ENCODE assay signal across 8 cellular contexts in the genomic region with DNA sequence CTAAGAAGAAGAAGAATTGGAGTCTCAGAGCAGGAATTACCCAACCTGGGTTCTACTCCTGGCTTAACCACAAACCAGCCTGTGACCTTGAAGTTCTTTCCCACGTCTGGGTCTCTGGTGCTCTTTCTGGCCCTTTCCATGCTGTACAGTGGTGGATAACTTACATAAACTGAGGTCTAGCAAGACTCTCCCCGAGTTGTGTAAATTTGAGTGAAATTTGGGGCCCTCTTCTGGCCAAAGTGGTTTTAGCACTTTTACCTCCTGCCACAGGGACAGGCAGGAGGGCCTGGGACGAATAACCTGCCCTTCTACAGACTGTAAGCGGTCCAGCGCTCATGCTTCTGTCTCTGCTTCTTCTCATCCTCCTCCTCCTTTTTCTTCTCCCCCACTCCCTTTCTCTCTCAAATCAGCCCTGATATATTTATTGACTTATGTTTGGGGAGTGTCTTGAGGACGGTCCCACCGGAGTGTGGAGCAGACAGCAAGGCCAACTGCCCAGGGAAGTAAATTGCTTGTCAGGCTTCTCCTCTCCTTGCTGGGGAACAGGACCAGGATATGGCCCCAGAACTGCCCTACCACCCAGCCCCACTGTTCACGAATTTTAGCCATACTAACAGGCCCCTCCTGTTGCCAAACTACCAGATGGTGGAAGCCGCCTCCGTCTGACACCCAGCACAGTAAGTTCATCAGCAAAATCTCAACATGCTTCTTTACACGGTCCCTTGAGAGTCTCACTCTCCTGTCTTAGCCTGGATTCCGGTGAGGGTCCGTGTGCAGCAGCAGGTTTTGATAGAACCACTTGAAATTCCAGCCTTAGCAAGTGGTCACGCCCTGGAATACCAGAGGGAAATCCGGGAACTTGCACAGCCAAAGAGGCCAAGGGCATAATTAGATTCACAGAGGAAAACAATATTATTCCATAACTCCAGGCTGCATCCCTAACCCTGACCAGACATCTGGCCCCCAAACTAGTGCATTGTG. TPM values are rescaled to one million over a fixed set of nuclear protein-coding genes. Genes with fewer than 3 reads are reported as not detected.
DNase-seq lines count a peak whose midpoint lies in the region; ATAC-seq, FAIRE-seq and TF ChIP-seq lines count a peak whose summit lies in the region.

No MANE protein-coding gene starts in this region.

- peak; percentile 68 for FAIRE-seq in GM12878 (lab: Jason Lieb, UNC)

- H3K36me3 ChIP-seq in BLaER1: no peaks in the 10 kb centered on the region
- H3K36me3 ChIP-seq in GM12878 (ENCODE audit: control insufficient read depth in 2 of 2, insufficient read depth in 2 of 2, low read length in 1 of 2): no peaks in the 10 kb centered on the region
- no peaks in the 10 kb centered on the region for H3K36me3 ChIP-seq in gastrocnemius medialis

- H3K4me3 ChIP-seq in BLaER1: no peak overlapping the region
- no peak overlapping the region for H3K4me3 ChIP-seq in GM12878
- H3K4me3 ChIP-seq in gastrocnemius medialis: no peak overlapping the region

- 39% methylated on average over 15 of the region's 15 CpGs for WGBS in GM12878 (ENCODE audit: insufficient coverage, insufficient replicate concordance, low lambda C conversion rate, missing lambda C conversion rate)

- CTCF ChIA-PET in GM12878 (lab: Yijun Ruan, JAX): interaction anchor here (0.6 to 4.3 kb wide), 12 partner anchors 13 to 154 kb away, joined by 3 to 45 read pairs (median 4); no protein-coding TSS in a partner anchor

- no peak overlapping the region; the same call in 1 of the 2 replicates for H2AFZ ChIP-seq in GM12878 (ENCODE audit: control insufficient read depth, low read depth, low read length)

- TF ChIP-seq RAD21 in GM12878 (IDR thresholded peaks at IDR 0.05; ENCODE audit: insufficient read depth, low read depth, low read length): peak; percentile 68

- SMC1A ChIA-PET in GM12878 (lab: Charles Lee; ENCODE audit: uncharacterized antibody, unreplicated experiment): interaction anchor here (1.3 to 3.5 kb wide), 3 partner anchors 12 to 147 kb away, joined by 4 to 50 read pairs (median 26); no protein-coding TSS in a partner anchor

- TF ChIP-seq CTCF in GM12878 (IDR thresholded peaks at IDR 0.05 in 2 of 3, conservative IDR thresholded peaks at IDR 0.05 in 1 of 3; ENCODE audit: control insufficient read depth in 2 of 3, extremely low read depth in 1 of 3, insufficient read depth in 1 of 3, low read depth in 3 of 3, low read length in 3 of 3): peak; percentile 54 to 71 (median 63); a peak in 5 of 6 replicates
- TF ChIP-seq CTCF in gastrocnemius medialis (IDR thresholded peaks at IDR 0.05 in 4 of 5, conservative IDR thresholded peaks at IDR 0.05 in 1 of 5): peak; percentile 80 to 85 (median 83)

- 0 out of 2 replicates have a peak, but pooled peaks cover under 1% of the 10 kb centered on the region for H4K20me1 ChIP-seq in BLaER1
- no peaks in the 10 kb centered on the region for H4K20me1 ChIP-seq in GM12878 (ENCODE audit: control insufficient read depth, insufficient read depth)

- in situ Hi-C loops in GM12878 (cut with MboI) (loop anchor here (5.0 kb wide), 1 partner anchor 147 kb away; no protein-coding TSS in a partner anchor), gastrocnemius medialis (cut with MboI; ENCODE audit: low sequenced_read_pairs in 4 of 4) (loop anchor here (5.0 to 25.0 kb wide), 2 partner anchors 147 to 272 kb away; no protein-coding TSS in a partner anchor)

- POLR2A ChIA-PET in GM12878 (lab: Charles Lee): no interaction called here

- H3K9ac ChIP-seq in BLaER1 (peak overlapping the region; percentile 1; the same call in 1 of the 2 replicates), GM12878 (ENCODE audit: control insufficient read depth, insufficient read depth, low read length) (no peak overlapping the region)

- peaks cover 55% of the 10 kb centered on the region for H3K4me1 ChIP-seq in BLaER1
- no peaks in the 10 kb centered on the region; the same call in 1 of the 2 replicates for H3K4me1 ChIP-seq in GM12878 (ENCODE audit: control insufficient read depth, insufficient read depth, low read length)
- peaks cover 5% of the 10 kb centered on the region in 2 donors for H3K4me1 ChIP-seq in gastrocnemius medialis

- no TSS peak for BruUV-seq in GM12878 (replicated peaks; lab: Mats Ljungman, UMichigan)

- H3K27ac ChIP-seq in BLaER1: no peak overlapping the region; the same call in 1 of the 2 replicates
- H3K27ac ChIP-seq in GM12878 (ENCODE audit: control insufficient read depth, insufficient read depth): no peak overlapping the region
- H3K27ac ChIP-seq in gastrocnemius medialis: peak overlapping the region in 1 of 4 donors; percentile 4

- TF ChIP-seq EP300 in GM12878 (IDR thresholded peaks at IDR 0.05; ENCODE audit: borderline replicate concordance in 1 of 2, control insufficient read depth in 1 of 2, low read depth in 2 of 2, low read length in 2 of 2): no peak

- intact Hi-C loops in GM12878 (cut with micrococcal nuclease; ENCODE audit: unreplicated experiment): loop anchor here (1.0 kb wide), 1 partner anchor 146 kb away; no protein-coding TSS in a partner anchor
- intact Hi-C loops in gastrocnemius medialis (cut with DNase I; ENCODE audit: low total_unique reads): loop anchor here (1.0 to 5.0 kb wide), 3 partner anchors 42 to 262 kb away; no protein-coding TSS in a partner anchor

- ATAC-seq in GM19023 (IDR thresholded peaks at IDR 0.05; ENCODE audit: unreplicated experiment) (peak; percentile 58), GM12878 (peak; percentile 97), gastrocnemius medialis (peak; percentile 57 to 71), HG03139 (IDR thresholded peaks at IDR 0.05; ENCODE audit: unreplicated experiment) (no peak)

- H3K79me2 ChIP-seq in GM12878 (ENCODE audit: control insufficient read depth, insufficient read depth, low read length): no peaks in the 10 kb centered on the region

- RAD21 ChIA-PET in GM12878 (lab: Charles Lee; ENCODE audit: unreplicated experiment): interaction anchor here (0.8 to 3.1 kb wide), 3 partner anchors 12 to 154 kb away, joined by 3 to 17 read pairs (median 4); no protein-coding TSS in a partner anchor

- H3K27me3 ChIP-seq in BLaER1: no peaks in the 10 kb centered on the region
- H3K27me3 ChIP-seq in GM12878 (replicated peaks in 1 of 2; ENCODE audit: control insufficient read depth in 2 of 2, insufficient read depth in 2 of 2, low read length in 1 of 2): peaks cover 6 to 8% of the 10 kb centered on the region in 2 experiments
- H3K27me3 ChIP-seq in gastrocnemius medialis: no peaks in the 10 kb centered on the region

- TF ChIP-seq POLR2A in GM12878 (IDR thresholded peaks at IDR 0.05; ENCODE audit: low read depth, low read length): no peak
- TF ChIP-seq POLR2A in gastrocnemius medialis (IDR thresholded peaks at IDR 0.05): no peak

- H3K9me3 ChIP-seq in BLaER1: peaks cover 5% of the 10 kb centered on the region
- H3K9me3 ChIP-seq in GM12878 (replicated peaks; ENCODE audit: control insufficient read depth, insufficient read depth, low read length): no peaks in the 10 kb centered on the region
- no peaks in the 10 kb centered on the region for H3K9me3 ChIP-seq in gastrocnemius medialis

- H3K4me2 ChIP-seq in BLaER1 (peak overlapping the region; percentile 70), GM12878 (ENCODE audit: control insufficient read depth, insufficient read depth) (no peak overlapping the region)

- DNase-seq in Kasumi-1 (lab: John Stamatoyannopoulos, UW) (peak; percentile 75 to 86), T-helper 2 cell (peak in 4 of 5 experiments; percentile 6 to 60 (median 26)), GM12878 (ENCODE audit: low read depth, low spot score) (peak; percentile 24), hepatic stellate cell (ENCODE audit: low spot score) (peak; percentile 62), gastrocnemius medialis (peak; percentile 35 to 59)

RNA-seq across cellular contexts. Expression of a gene that starts 4.1 kb away (rescaled TPM):
- total RNA-seq in GM12878 (2013; cell fraction: nucleolus; rRNA removed): 22.2 and 24.4 TPM in 2 replicates
- total RNA-seq in GM12878 (2014; rRNA removed) (2.9 and 3.6 TPM in 2 replicates), GM12878 (2014; rRNA removed; fragmentation: Illumina TruSeq; extraction: Trizol) (4.5 and 4.7 TPM in 2 replicates), GM12878 (2021) (12.0 and 14.0 TPM in 2 replicates), gastrocnemius medialis (10 to 100 TPM in 2 of 4 donors, 1 to 10 TPM in 2; 6.2 to 16.8 (median 11.4) TPM)
- 2.6 TPM for polyA plus RNA-seq in GM12878 (2011; ENCODE audit: low read depth)
- polyA plus RNA-seq in GM12878 (2011; rRNA removed) (3.9 and 5.1 TPM in 2 replicates), GM12878 (2014; fragmentation: Illumina TruSeq; extraction: Trizol) (6.3 and 7.1 TPM in 2 replicates), GM12878 (2014; fragmentation: Nextera tagmentation; extraction: Ambion mirVana) (under 1 TPM; 0.63 to 0.75 TPM), GM12878 (2014; rRNA removed) (6.4 and 7.3 TPM in 2 replicates), GM12878 (2016; fragmentation: Nextera tagmentation; extraction: Ambion mirVana) (1 to 10 TPM; 3.7 to 4.1 TPM)
- 4.6 and 5.4 TPM in 2 replicates for polyA plus RNA-seq in GM12878 (2011; cell fraction: cytosol; rRNA removed)
- 16.9 and 21.7 TPM in 2 replicates for polyA plus RNA-seq in GM12878 (2011; cell fraction: nucleus; rRNA removed)
- 4.2 and 5.8 TPM in 2 replicates for polyA plus RNA-seq in GM12878 (2012)
- polyA minus RNA-seq in GM12878 (2011; rRNA and poly(A)+ RNA removed): 5.4 and 10.1 TPM in 2 replicates
- polyA minus RNA-seq in GM12878 (2011; cell fraction: cytosol; rRNA and poly(A)+ RNA removed): 4.7 and 5.6 TPM in 2 replicates
- polyA minus RNA-seq in GM12878 (2011; cell fraction: nucleus; rRNA and poly(A)+ RNA removed): 3.3 and 5.7 TPM in 2 replicates

RNA-seq across cellular contexts. Expression of a gene that starts 58.5 kb away (rescaled TPM):
- total RNA-seq in GM12878 (2013; cell fraction: nucleolus; rRNA removed): 23.1 and 23.8 TPM in 2 replicates
- total RNA-seq in GM12878 (2014; rRNA removed) (26.7 and 33.4 TPM in 2 replicates), GM12878 (2014; rRNA removed; fragmentation: Illumina TruSeq; extraction: Trizol) (30.4 and 33.3 TPM in 2 replicates), GM12878 (2021) (21.7 and 22.2 TPM in 2 replicates), gastrocnemius medialis (10 to 100 TPM; 15.1 to 24.7 (median 20.5) TPM)
- 16.4 TPM for polyA plus RNA-seq in GM12878 (2011; ENCODE audit: low read depth)
- polyA plus RNA-seq in GM12878 (2011; rRNA removed) (31.8 and 35.7 TPM in 2 replicates), GM12878 (2014; fragmentation: Illumina TruSeq; extraction: Trizol) (28.7 and 31.1 TPM in 2 replicates), GM12878 (2014; fragmentation: Nextera tagmentation; extraction: Ambion mirVana) (10 to 100 TPM; 26.5 to 27.8 TPM), GM12878 (2014; rRNA removed) (24.9 and 29.3 TPM in 2 replicates), GM12878 (2016; fragmentation: Nextera tagmentation; extraction: Ambion mirVana) (10 to 100 TPM; 26.7 to 31.6 TPM)
- 25.6 and 29.5 TPM in 2 replicates for polyA plus RNA-seq in GM12878 (2011; cell fraction: cytosol; rRNA removed)
- polyA plus RNA-seq in GM12878 (2011; cell fraction: nucleus; rRNA removed): 14.9 and 19.3 TPM in 2 replicates
- polyA plus RNA-seq in GM12878 (2012): 17.3 and 22.5 TPM in 2 replicates
- 23.8 and 24.4 TPM in 2 replicates for polyA minus RNA-seq in GM12878 (2011; rRNA and poly(A)+ RNA removed)
- 5.9 and 7.6 TPM in 2 replicates for polyA minus RNA-seq in GM12878 (2011; cell fraction: cytosol; rRNA and poly(A)+ RNA removed)
- 7.4 TPM in 2 replicates for polyA minus RNA-seq in GM12878 (2011; cell fraction: nucleus; rRNA and poly(A)+ RNA removed)

Comparison
In these comparisons a context has a peak if more than half of its experiments do, and no peak if none do; other contexts are left out.
1. DNase-seq: peak in every context shown above with its lines; median percentile 80 in Kasumi-1; 62 in hepatic stellate cell; 47 in gastrocnemius medialis; 26 in T-helper 2 cell; 24 in GM12878.